8 cellular contexts compared by ENCODE assay signal in the genomic region with DNA sequence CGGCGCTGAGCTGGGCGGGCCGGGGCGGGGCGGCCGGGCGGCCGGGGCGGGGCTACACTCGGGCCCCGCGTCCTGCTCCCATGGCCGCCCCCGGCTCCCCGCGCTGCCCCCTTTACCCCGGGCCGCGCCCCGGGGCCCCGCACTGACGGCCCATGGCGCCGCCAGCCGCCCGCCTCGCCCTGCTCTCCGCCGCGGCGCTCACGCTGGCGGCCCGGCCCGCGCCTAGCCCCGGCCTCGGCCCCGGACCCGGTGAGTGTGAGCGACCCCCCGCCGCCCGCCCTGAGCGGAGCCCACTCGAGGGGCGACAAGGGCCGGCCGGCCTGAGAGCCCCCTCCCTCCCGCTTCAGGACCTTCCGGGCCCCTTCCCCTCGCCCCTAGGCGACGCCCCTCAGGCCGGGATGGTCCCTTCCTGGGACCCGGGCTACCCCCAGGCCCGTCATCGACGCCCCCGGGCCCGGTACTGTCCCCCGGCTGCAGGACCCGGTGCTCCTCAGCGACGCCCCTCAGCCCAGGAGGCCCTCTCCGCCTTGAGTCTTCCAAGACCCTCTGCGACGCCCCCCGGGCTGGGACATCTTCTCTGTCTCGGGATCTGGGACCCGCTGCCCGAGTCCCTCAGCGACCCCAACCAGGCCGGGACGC. TPM values are rescaled to one million over a fixed set of nuclear protein-coding genes. Genes with fewer than 3 reads are reported as not detected.
DNase-seq lines count a peak whose midpoint lies in the region; ATAC-seq and TF ChIP-seq lines count a peak whose summit lies in the region.

A gene with protein sequence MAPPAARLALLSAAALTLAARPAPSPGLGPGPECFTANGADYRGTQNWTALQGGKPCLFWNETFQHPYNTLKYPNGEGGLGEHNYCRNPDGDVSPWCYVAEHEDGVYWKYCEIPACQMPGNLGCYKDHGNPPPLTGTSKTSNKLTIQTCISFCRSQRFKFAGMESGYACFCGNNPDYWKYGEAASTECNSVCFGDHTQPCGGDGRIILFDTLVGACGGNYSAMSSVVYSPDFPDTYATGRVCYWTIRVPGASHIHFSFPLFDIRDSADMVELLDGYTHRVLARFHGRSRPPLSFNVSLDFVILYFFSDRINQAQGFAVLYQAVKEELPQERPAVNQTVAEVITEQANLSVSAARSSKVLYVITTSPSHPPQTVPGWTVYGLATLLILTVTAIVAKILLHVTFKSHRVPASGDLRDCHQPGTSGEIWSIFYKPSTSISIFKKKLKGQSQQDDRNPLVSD (plus strand): TSS at position 57 of the 639 bp plus-strand sequence. CDS start 96 bp downstream, at position 153.

- TF ChIP-seq POLR2A in gastroesophageal sphincter (IDR thresholded peaks at IDR 0.05): peak in 1 of 2 donors; percentile 15

- TF ChIP-seq EP300 in gastroesophageal sphincter (IDR thresholded peaks at IDR 0.05): no peak

- H3K36me3 ChIP-seq in SK-N-MC (ENCODE audit: insufficient read depth, low read length) (no peaks in the 10 kb centered on the region), gastroesophageal sphincter (no peaks in the 10 kb centered on the region)

- intact Hi-C loops in posterior vena cava (cut with DNase I): no loop called here

- ATAC-seq in GM21723 (IDR thresholded peaks at IDR 0.05; ENCODE audit: unreplicated experiment) (peak; percentile 17), gastroesophageal sphincter (peak; percentile 14)

- H3K9ac ChIP-seq in SK-N-MC (ENCODE audit: insufficient read length): peak within 1 kb of the TSS; percentile 73

- H3K27ac ChIP-seq in SK-N-MC (no peak within 1 kb of the TSS), gastroesophageal sphincter (peak within 1 kb of the TSS; percentile 2 to 84 (median 68))

- no peaks in the 10 kb centered on the region for H3K9me3 ChIP-seq in SK-N-MC (ENCODE audit: low read depth, low read length)
- H3K9me3 ChIP-seq in gastroesophageal sphincter: no peaks in the 10 kb centered on the region

- no peak for DNase-seq in SK-N-MC (ENCODE audit: low read depth, low spot score)
- no peak for DNase-seq in posterior vena cava (ENCODE audit: low spot score)
- no peak for DNase-seq in glomerular visceral epithelial cell (ENCODE audit: extremely low spot score)
- DNase-seq in hepatic stellate cell (ENCODE audit: low spot score): no peak
- no peak for DNase-seq in GM19238 (ENCODE audit: insufficient read length, low spot score)
- DNase-seq in NCI-H510A treated with DMSO at 0.1 percent for 48 hours (lab: John Stamatoyannopoulos, UW): no peak

- H3K4me3 ChIP-seq in SK-N-MC (peak within 1 kb of the TSS; percentile 82), gastroesophageal sphincter (peak within 1 kb of the TSS; percentile 79 to 84)

- H3K4me1 ChIP-seq in gastroesophageal sphincter: peaks cover 0 to 35% (median 12%) of the 10 kb centered on the region in 3 donors

- H3K27me3 ChIP-seq in gastroesophageal sphincter: peaks cover 2% of the 10 kb centered on the region

- no peak for TF ChIP-seq CTCF in gastroesophageal sphincter (IDR thresholded peaks at IDR 0.05)

- no CpG with 5 or more reads among the region's 76 CpGs for WGBS in gastroesophageal sphincter (ENCODE audit: low coverage in 1 of 2), 2 donors

RNA-seq across cellular contexts. Expression of the gene that starts here (rescaled TPM):
- total RNA-seq in gastroesophageal sphincter: 10 to 100 TPM in 2 of 4 donors, 1 to 10 TPM in 2; 7.5 to 17.4 (median 10.8) TPM
- 10 to 100 TPM; 13.7 to 22.2 TPM for total RNA-seq in posterior vena cava
